Comparison of ENCODE assay signal across 16 cellular contexts in the genomic region with DNA sequence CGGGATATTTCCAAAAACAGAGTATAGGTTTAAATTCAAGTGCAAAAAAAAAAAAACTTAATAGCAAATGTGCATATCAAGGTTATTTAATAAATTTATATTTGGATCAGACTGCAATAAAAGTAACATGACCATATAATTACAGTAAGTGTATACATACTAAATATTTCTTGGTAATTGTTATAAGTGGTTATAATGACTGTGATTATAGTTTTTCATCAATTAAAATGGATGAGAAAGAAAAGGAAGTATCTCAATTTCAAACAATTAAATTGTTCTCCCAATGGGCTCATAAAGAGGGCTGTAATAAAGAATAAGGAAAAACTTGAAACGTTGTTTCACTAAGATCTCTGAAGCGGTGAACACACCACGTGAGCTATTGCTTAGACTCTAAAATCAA.
"Had no signal": no experiment of that assay in that cellular context is flagged by ENCODE, and none has a peak within 500 bp of the region (broad histone marks: within the 10 kb centered on the region; RNA-seq: fewer than 3 reads in every experiment).

No MANE protein-coding gene starts in this region.

- H3K27me3 Mint-ChIP-seq: stimulated activated naive B cell treated with anti-CD40 and anti-IgM and Interleukin-4, amounts not matched to agents 10 μg/mL and 1 μg/mL and 100 μg/mL, for 72 hours had no signal

- H3K27ac Mint-ChIP-seq: immature natural killer cell; naive thymus-derived CD4-positive, alpha-beta T cell; stimulated activated naive B cell treated with anti-CD40 and anti-IgM and Interleukin-4, amounts not matched to agents 10 μg/mL and 1 μg/mL and 100 μg/mL, for 72 hours; stimulated activated naive CD8-positive, alpha-beta T cell treated with anti-CD3 and anti-CD28 coated beads, Interleukin-15, amount 100 ng/mL, for 72 hours had no signal

- H3K36me3 Mint-ChIP-seq: immature natural killer cell; naive thymus-derived CD4-positive, alpha-beta T cell; stimulated activated naive B cell treated with anti-CD40 and anti-IgM and Interleukin-4, amounts not matched to agents 10 μg/mL and 1 μg/mL and 100 μg/mL, for 72 hours had no signal

- H3K4me3 ChIP-seq: lung, sigmoid colon, skin epidermis, thoracic aorta had no signal

- H3K9me3 Mint-ChIP-seq: immature natural killer cell; stimulated activated naive B cell treated with anti-CD40 and anti-IgM and Interleukin-4, amounts not matched to agents 10 μg/mL and 1 μg/mL and 100 μg/mL, for 72 hours; stimulated activated naive CD8-positive, alpha-beta T cell treated with anti-CD3 and anti-CD28 coated beads, Interleukin-15, amount 100 ng/mL, for 72 hours had no signal

- H3K4me1 Mint-ChIP-seq: naive thymus-derived CD4-positive, alpha-beta T cell; stimulated activated naive B cell treated with anti-CD40 and anti-IgM and Interleukin-4, amounts not matched to agents 10 μg/mL and 1 μg/mL and 100 μg/mL, for 72 hours; stimulated activated naive CD8-positive, alpha-beta T cell treated with anti-CD3 and anti-CD28 coated beads, Interleukin-15, amount 100 ng/mL, for 72 hours had no signal

- DNase-seq: erythroblast; foreskin keratinocyte; immature natural killer cell; left ventricle myocardium superior; mesendoderm; naive thymus-derived CD4-positive, alpha-beta T cell; sigmoid colon; stimulated activated CD4-positive, alpha-beta T cell treated with anti-CD3 and anti-CD28 coated beads, Interleukin-2, amount 100 ng/mL, for 24 hours; stimulated activated CD4-positive, alpha-beta T cell treated with anti-CD3 and anti-CD28 coated beads, Interleukin-4, amount 100 ng/mL, for 4 hours; stimulated activated naive B cell treated with anti-CD40 and anti-IgM and Interleukin-4, amounts not matched to agents 10 μg/mL and 1 μg/mL and 100 μg/mL, for 72 hours; stimulated activated naive CD8-positive, alpha-beta T cell treated with anti-CD3 and anti-CD28 coated beads, Interleukin-15, amount 100 ng/mL, for 72 hours; trophoblast cell had no signal

- H3K27ac ChIP-seq: foreskin keratinocyte, neutrophil, sigmoid colon, skin epidermis, thoracic aorta had no signal

- H3K9me3 ChIP-seq: neutrophil, sigmoid colon, thoracic aorta had no signal

- H3K36me3 ChIP-seq: neutrophil, thoracic aorta had no signal

- H3K4me3 Mint-ChIP-seq: immature natural killer cell; naive thymus-derived CD4-positive, alpha-beta T cell; stimulated activated naive B cell treated with anti-CD40 and anti-IgM and Interleukin-4, amounts not matched to agents 10 μg/mL and 1 μg/mL and 100 μg/mL, for 72 hours; stimulated activated naive CD8-positive, alpha-beta T cell treated with anti-CD3 and anti-CD28 coated beads, Interleukin-15, amount 100 ng/mL, for 72 hours had no signal

- ATAC-seq: foreskin keratinocyte; naive thymus-derived CD4-positive, alpha-beta T cell; stimulated activated naive B cell treated with anti-CD40 and anti-IgM and Interleukin-4, amounts not matched to agents 10 μg/mL and 1 μg/mL and 100 μg/mL, for 72 hours; stimulated activated naive CD8-positive, alpha-beta T cell treated with anti-CD3 and anti-CD28 coated beads, Interleukin-15, amount 100 ng/mL, for 72 hours had no signal
